ENCODE assay signal across 1 cellular context in genomic region chr17:48453447-48453846, GRCh38.
TF ChIP-seq lines count a peak whose summit lies in the region.

No MANE protein-coding gene starts in this region.

TF ChIP-seq in K562, 482 proteins besides CTCF, POLR2A, EP300 and RAD21:
- TF ChIP-seq PTTG1 (tag; IDR thresholded peaks at IDR 0.05; ENCODE audit: low read depth) (no peak), GATAD2B (IDR thresholded peaks at IDR 0.05; ENCODE audit: borderline replicate concordance) (no peak), EZH2 (IDR thresholded peaks at IDR 0.05; ENCODE audit: borderline replicate concordance, low read depth, low read length) (no peak), NRF1 (conservative IDR thresholded peaks at IDR 0.05 in 1 of 2, IDR thresholded peaks at IDR 0.05 in 1 of 2) (no peak), ZNF561 (CRISPR knock-in tag; conservative IDR thresholded peaks at IDR 0.05) (no peak), KLF10 (CRISPR knock-in tag; IDR thresholded peaks at IDR 0.05) (no peak), NCOA6 (IDR thresholded peaks at IDR 0.05) (no peak), AFF4 (CRISPR knock-in tag; IDR thresholded peaks at IDR 0.05) (no peak), PCBP1 (IDR thresholded peaks at IDR 0.05; ENCODE audit: low read depth, low read length, poor library complexity, severe bottlenecking) (no peak), THAP12 (CRISPR knock-in tag; IDR thresholded peaks at IDR 0.05) (no peak), PREB (CRISPR knock-in tag; IDR thresholded peaks at IDR 0.05) (no peak), ATF6 (CRISPR knock-in tag; IDR thresholded peaks at IDR 0.05) (no peak), CC2D1A (IDR thresholded peaks at IDR 0.05) (no peak), ARID2 (IDR thresholded peaks at IDR 0.05) (no peak)
